ENCODE assay signal across 7 cellular contexts in genomic region chr2:80091237-80091636, GRCh38.
"Had no signal": no experiment of that assay in that cellular context is flagged by ENCODE, and none has a peak within 500 bp of the region (broad histone marks: within the 10 kb centered on the region; RNA-seq: fewer than 3 reads in every experiment).

No MANE protein-coding gene starts in this region.

- H3K4me1 ChIP-seq: HAP-1 had no signal

- H3K36me3 ChIP-seq: HAP-1 had no signal

- H3K9ac ChIP-seq: GM23248 had no signal

- DNase-seq: GM23248, GOT3, H7, HFFc6, KBM-7 had no signal

- H2AFZ ChIP-seq: GM23248 had no signal

- H3K27ac ChIP-seq: GM23248, HL-60 had no signal

- H3K4me3 ChIP-seq: GM23248, HAP-1 had no signal

- H3K9me3 ChIP-seq: HAP-1 had no signal
